Comparison of ENCODE assay signal across 9 cellular contexts in genomic region chr17:10115536-10115932, GRCh38.
DNase-seq lines count a peak whose midpoint lies in the region; ATAC-seq and TF ChIP-seq lines count a peak whose summit lies in the region.
"Had no signal": no experiment of that assay in that cellular context is flagged by ENCODE, and none has a peak within 500 bp of the region (broad histone marks: within the 10 kb centered on the region; RNA-seq: fewer than 3 reads in every experiment).

No MANE protein-coding gene starts in this region.

- H3K9ac ChIP-seq in muscle layer of colon (ENCODE audit: low read length): no peak overlapping the region

- in situ Hi-C loops in HAP-1 (cut with MboI; ENCODE audit: low sequenced_read_pairs): no loop called here

- peaks cover 6 to 88% (median 62%) of the 10 kb centered on the region in 9 donors for H3K4me1 ChIP-seq in heart right ventricle
- peaks cover 20 to 22% of the 10 kb centered on the region in 2 donors for H3K4me1 ChIP-seq in breast epithelium
- peaks cover 35% of the 10 kb centered on the region for H3K4me1 ChIP-seq in muscle layer of colon (ENCODE audit: insufficient read depth, low read length)
- H3K4me1 ChIP-seq in upper lobe of left lung: peaks cover 45 to 65% (median 47%) of the 10 kb centered on the region in 4 donors
- H3K4me1 ChIP-seq in HAP-1: no peaks in the 10 kb centered on the region

- no peak for TF ChIP-seq POLR2A in breast epithelium (IDR thresholded peaks at IDR 0.05)
- no peak for TF ChIP-seq POLR2A in upper lobe of left lung (IDR thresholded peaks at IDR 0.05)

- ATAC-seq in heart right ventricle (no peak), left cardiac atrium (no peak), upper lobe of left lung (ENCODE audit: low FRiP score in 2 of 2) (no peak), HG03521 (IDR thresholded peaks at IDR 0.05; ENCODE audit: unreplicated experiment) (no peak)

- TF ChIP-seq CTCF in heart right ventricle (IDR thresholded peaks at IDR 0.05) (no peak), breast epithelium (IDR thresholded peaks at IDR 0.05) (no peak), upper lobe of left lung (IDR thresholded peaks at IDR 0.05) (no peak)

- intact Hi-C loops in heart right ventricle (cut with DNase I): loop anchor here in 4 of 10 donors (5.0 to 10.0 kb wide), 5 partner anchors 58 to 109 kb away; partner anchors contain the start of gene GAS7 (in 2 of the 4)
- intact Hi-C loops in left cardiac atrium (cut with DNase I): loop anchor here in 1 of 2 donors (5.0 to 10.0 kb wide), 2 partner anchors 51 to 73 kb away; no protein-coding TSS in a partner anchor
- intact Hi-C loops in breast epithelium (cut with DNase I; ENCODE audit: low total_unique reads): no loop called here

- 82% methylated on average over 4 of the region's 4 CpGs for WGBS in heart right ventricle, 2 donors
- 81 to 87% methylated on average over 4 of the region's 4 CpGs for WGBS in upper lobe of left lung, 2 donors

- peak overlapping the region in 7 of 10 donors; percentile 17 to 43 (median 33) for H3K4me3 ChIP-seq in heart right ventricle
- peak overlapping the region in 2 of 3 donors; percentile 22 to 59 for H3K4me3 ChIP-seq in breast epithelium
- H3K4me3 ChIP-seq in muscle layer of colon (ENCODE audit: low read depth in 1 of 2, low read length in 2 of 2): peak overlapping the region in 1 of 2 donors; percentile 44
- no peak overlapping the region for H3K4me3 ChIP-seq in upper lobe of left lung
- H3K4me3 ChIP-seq in HAP-1: no peak overlapping the region

- H3K27ac ChIP-seq in heart right ventricle (peak overlapping the region; percentile 84 to 97 (median 92)), breast epithelium (peak overlapping the region; percentile 94 to 99), muscle layer of colon (ENCODE audit: low read depth, low read length) (peak overlapping the region; percentile 46), upper lobe of left lung (peak overlapping the region; percentile 79 to 88 (median 84))

- H3K36me3 ChIP-seq in heart right ventricle: no peaks in the 10 kb centered on the region
- no peaks in the 10 kb centered on the region for H3K36me3 ChIP-seq in breast epithelium
- no peaks in the 10 kb centered on the region for H3K36me3 ChIP-seq in muscle layer of colon (ENCODE audit: insufficient read depth, low read length)
- no peaks in the 10 kb centered on the region for H3K36me3 ChIP-seq in upper lobe of left lung
- H3K36me3 ChIP-seq in HAP-1 (replicated peaks): no peaks in the 10 kb centered on the region

- no peak for TF ChIP-seq EP300 in upper lobe of left lung (IDR thresholded peaks at IDR 0.05)

- H3K27me3 ChIP-seq in heart right ventricle (no peaks in the 10 kb centered on the region), breast epithelium (no peaks in the 10 kb centered on the region), muscle layer of colon (ENCODE audit: control insufficient read depth in 1 of 2, insufficient read depth in 2 of 2, low read length in 2 of 2) (no peaks in the 10 kb centered on the region), upper lobe of left lung (no peaks in the 10 kb centered on the region), HAP-1 (ENCODE audit: low read depth) (no peaks in the 10 kb centered on the region)

- H3K9me3 ChIP-seq in heart right ventricle: no peaks in the 10 kb centered on the region
- H3K9me3 ChIP-seq in breast epithelium: no peaks in the 10 kb centered on the region
- H3K9me3 ChIP-seq in muscle layer of colon (ENCODE audit: low read length): no peaks in the 10 kb centered on the region
- no peaks in the 10 kb centered on the region for H3K9me3 ChIP-seq in upper lobe of left lung
- no peaks in the 10 kb centered on the region for H3K9me3 ChIP-seq in HAP-1

- DNase-seq in heart right ventricle: no peak
- DNase-seq in left cardiac atrium: no peak
- no peak for DNase-seq in breast epithelium (ENCODE audit: low spot score in 2 of 2)
- DNase-seq in upper lobe of left lung: no peak
- no peak for DNase-seq in activated T-cell treated with anti-CD3 and anti-CD28 coated beads, Interleukin-2, amount 50 U/mL, for 1 hour
- DNase-seq in HAP-1 (ENCODE audit: low spot score in 2 of 2): no peak
- DNase-seq: NCI-H510A had no signal

Comparison
In these comparisons a context has a peak if more than half of its experiments do, and no peak if none do; other contexts are left out.
1. H3K27ac ChIP-seq: peak in every context shown above with its lines; median percentile 96 in breast epithelium; 92 in heart right ventricle; 84 in upper lobe of left lung; 46 in muscle layer of colon.
2. H3K4me3 ChIP-seq: peak in heart right ventricle (7 of 10) and breast epithelium (2 of 3); none in upper lobe of left lung (0 of 4) and HAP-1 (single experiment).